In the genomic region with DNA sequence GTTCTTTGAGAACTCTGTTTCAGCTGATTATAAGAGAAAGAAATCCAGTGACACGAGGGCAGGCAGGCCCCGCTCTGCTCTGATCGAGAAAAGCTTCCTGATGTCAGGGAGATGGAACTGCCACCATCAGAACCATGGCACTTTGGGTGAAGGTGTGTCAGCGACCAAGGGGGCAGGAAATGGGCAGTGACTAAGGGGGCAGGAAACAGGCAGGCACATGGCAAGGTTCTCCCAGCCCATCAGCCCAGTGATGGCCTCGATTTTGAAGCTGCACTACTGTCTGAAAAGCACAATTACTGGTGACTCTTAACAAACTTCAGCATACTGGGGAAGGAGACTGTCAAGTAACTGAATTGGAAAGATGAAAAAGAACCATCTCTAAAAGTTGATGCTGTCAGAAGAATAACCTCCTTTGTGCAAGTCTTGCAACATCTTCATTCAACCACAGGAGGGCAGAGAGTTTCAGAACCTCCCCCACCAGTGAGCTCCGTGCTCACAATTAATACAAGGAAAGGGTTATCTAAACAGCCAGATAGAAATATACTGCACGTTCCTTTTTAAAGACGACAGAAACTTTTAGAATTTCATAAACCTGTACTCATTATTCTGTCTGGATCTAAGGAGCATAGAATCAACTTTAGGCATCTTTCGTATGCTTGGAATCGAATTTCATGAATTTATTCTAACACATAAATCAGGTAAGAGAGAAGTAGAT, we compare ENCODE assay signal across 1 cellular context.
TF ChIP-seq lines count a peak whose summit lies in the region.

No MANE protein-coding gene starts in this region.

TF ChIP-seq in endothelial cell of umbilical vein, 7 proteins besides CTCF, POLR2A, EP300 and RAD21 (continued from another document):
- TF ChIP-seq GATA2 (IDR thresholded peaks at IDR 0.05; ENCODE audit: insufficient read depth, insufficient read length, low read depth, low read length): no peak
- TF ChIP-seq POLR2AphosphoS5 (IDR thresholded peaks at IDR 0.05; ENCODE audit: insufficient read depth, low read depth, low read length): no peak
- no peak for TF ChIP-seq JUN (IDR thresholded peaks at IDR 0.05; ENCODE audit: borderline replicate concordance, insufficient read depth, insufficient read length, low read depth)
- TF ChIP-seq EZH2 (IDR thresholded peaks at IDR 0.05; ENCODE audit: borderline replicate concordance, low read depth, low read length, severe bottlenecking): no peak
- no peak for TF ChIP-seq FOS (IDR thresholded peaks at IDR 0.05; ENCODE audit: borderline replicate concordance, insufficient read depth, low read length)
